In the genomic region with DNA sequence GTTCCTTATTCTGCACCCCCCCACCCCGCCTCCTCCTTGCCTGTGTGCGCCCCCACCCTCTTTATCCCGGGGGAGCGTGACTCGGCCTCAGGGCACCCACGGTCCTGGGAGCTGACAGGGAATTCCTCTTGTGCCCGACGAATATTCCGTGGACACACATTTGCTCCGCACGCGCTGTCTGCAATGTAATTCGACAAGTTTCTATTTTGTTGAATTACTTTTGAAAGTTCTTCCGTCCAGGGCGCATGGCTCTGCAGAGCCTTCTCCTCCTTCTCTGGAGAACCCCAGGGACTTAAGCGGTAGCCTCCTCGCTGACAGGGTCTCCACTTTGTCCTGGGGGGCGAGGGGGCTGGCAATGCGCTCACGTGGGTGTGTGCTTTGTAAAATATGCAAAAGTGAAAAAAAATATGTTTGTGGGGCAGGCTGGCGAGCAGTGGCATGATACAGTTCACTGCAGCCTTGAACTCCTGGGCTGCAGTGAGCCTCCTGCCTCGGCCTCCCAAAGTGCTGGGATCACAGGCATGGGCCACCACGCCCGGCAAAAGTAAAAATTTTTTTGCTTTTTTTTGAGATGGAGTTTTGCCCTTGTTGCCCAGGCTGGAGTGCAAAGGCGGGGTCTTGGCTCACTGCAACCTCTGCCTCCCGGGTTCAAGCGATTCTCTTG, we compare ENCODE assay signal across 8 cellular contexts. TPM values are rescaled to one million over a fixed set of nuclear protein-coding genes. Genes with fewer than 3 reads are reported as not detected.
A peak's percentile ranks its signal among the peaks of the same experiment; 100 is the strongest.
DNase-seq lines count a peak whose midpoint lies in the region; ATAC-seq and TF ChIP-seq lines count a peak whose summit lies in the region.

No MANE protein-coding gene starts in this region.

- H3K4me1 Mint-ChIP-seq in brain, result peaks cover 49% of the 10 kb centered on the region

- H3K9me3 Mint-ChIP-seq in brain, result no peaks in the 10 kb centered on the region

- no peak for ATAC-seq in left ventricle myocardium superior
- no peak for ATAC-seq in HG03280 (IDR thresholded peaks at IDR 0.05; ENCODE audit: unreplicated experiment)
- no peak for ATAC-seq in HG03196 (IDR thresholded peaks at IDR 0.05; ENCODE audit: unreplicated experiment)

- intact Hi-C loops in left ventricle myocardium superior (cut with micrococcal nuclease) (no loop called here), uterus (cut with DNase I; ENCODE audit: low total_unique reads) (no loop called here)

- H3K4me3 ChIP-seq in right atrium auricular region (peak overlapping the region; percentile 89 to 96), uterus (peak overlapping the region; percentile 49 to 56)

- peak overlapping the region; percentile 81 to 89 (median 84) for H3K4me3 Mint-ChIP-seq in brain

- H3K36me3 Mint-ChIP-seq in brain, result peaks cover 13% of the 10 kb centered on the region

- TF ChIP-seq CTCF in right atrium auricular region (IDR thresholded peaks at IDR 0.05) (no peak), brain (conservative IDR thresholded peaks at IDR 0.05) (no peak), uterus (IDR thresholded peaks at IDR 0.05) (no peak)

- H3K36me3 ChIP-seq in right atrium auricular region (no peaks in the 10 kb centered on the region), uterus (no peaks in the 10 kb centered on the region)

- peaks cover 0 to 23% of the 10 kb centered on the region in 2 donors for H3K4me1 ChIP-seq in right atrium auricular region
- no peaks in the 10 kb centered on the region for H3K4me1 ChIP-seq in uterus

- no peaks in the 10 kb centered on the region for H3K9me3 ChIP-seq in right atrium auricular region
- no peaks in the 10 kb centered on the region for H3K9me3 ChIP-seq in uterus

- DNase-seq in right atrium auricular region (ENCODE audit: low spot score), result no peak
- no peak for DNase-seq in left ventricle myocardium superior
- DNase-seq in mesenteric fat pad (ENCODE audit: low spot score), result peak; percentile 67
- DNase-seq in uterus, result no peak
- no peak for DNase-seq in SIG-M5 (lab: John Stamatoyannopoulos, UW)

- no peaks in the 10 kb centered on the region for H3K27me3 Mint-ChIP-seq in brain

- TF ChIP-seq POLR2A in uterus (IDR thresholded peaks at IDR 0.05), result no peak

- H3K27ac ChIP-seq in right atrium auricular region (peak overlapping the region; percentile 83 to 95), uterus (peak overlapping the region; percentile 68 to 78)

- H3K27me3 ChIP-seq in right atrium auricular region, result no peaks in the 10 kb centered on the region
- no peaks in the 10 kb centered on the region for H3K27me3 ChIP-seq in uterus

- H3K27ac Mint-ChIP-seq in brain, result peak overlapping the region; percentile 41 to 86 (median 73)

RNA-seq across cellular contexts. Expression of gene PDIA6, which starts 0.6 kb away (rescaled TPM):
- total RNA-seq in right atrium auricular region, result 10 to 100 TPM; 89.0 to 94.4 TPM
- 119 TPM for total RNA-seq in left ventricle myocardium superior
- polyA plus RNA-seq in brain (ENCODE audit: insufficient read depth, low read depth, low replicate concordance), result 113 TPM
- total RNA-seq in mesenteric fat pad, result 157 TPM
- 100 to 1,000 TPM in 1 of 4 donors, 10 to 100 TPM in 3; 53.0 to 257 (median 89.0) TPM for total RNA-seq in uterus
